Comparison of ENCODE assay signal across 8 cellular contexts in the genomic region with DNA sequence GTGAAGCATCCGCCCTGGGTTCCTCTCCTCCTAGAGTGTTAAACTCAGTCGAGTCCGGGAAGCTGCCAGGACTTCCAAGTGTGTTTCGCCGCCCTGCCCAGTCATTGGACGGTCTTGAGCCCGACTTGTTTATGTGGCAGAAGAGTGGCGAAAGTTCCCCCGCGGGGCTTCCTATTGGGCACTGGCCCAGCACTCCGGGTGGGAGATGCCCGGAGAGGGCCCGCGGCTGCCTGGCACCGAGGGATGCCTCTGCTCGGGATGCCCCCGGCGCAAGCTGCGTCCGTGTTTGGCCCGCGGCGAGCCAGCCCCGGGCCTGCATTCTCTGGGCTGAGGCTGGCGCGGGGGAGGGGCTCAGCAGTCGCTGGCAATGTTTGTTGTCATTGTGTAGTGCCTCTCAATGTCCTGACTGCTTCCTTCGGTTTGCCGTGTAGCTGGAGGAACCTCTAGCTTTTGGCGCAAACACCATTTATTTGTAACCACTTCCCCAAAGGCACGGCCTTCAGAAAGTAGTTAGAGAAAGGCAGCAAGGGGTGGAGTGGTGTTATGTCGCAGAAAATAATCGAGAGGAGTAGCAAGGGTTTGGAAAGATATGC. TPM values are rescaled to one million over a fixed set of nuclear protein-coding genes. Genes with fewer than 3 reads are reported as not detected.
DNase-seq lines count a peak whose midpoint lies in the region; ATAC-seq, FAIRE-seq and TF ChIP-seq lines count a peak whose summit lies in the region.

No MANE protein-coding gene starts in this region.

- peak overlapping the region; percentile 66 for H3K4me3 ChIP-seq in A673 (ENCODE audit: low read depth, low read length, poor library complexity, severe bottlenecking)
- H3K4me3 ChIP-seq in PC-9 = peak overlapping the region; percentile 83
- H3K4me3 ChIP-seq in brain microvascular endothelial cell (ENCODE audit: low read depth, low read length) = peak overlapping the region; percentile 86
- H3K4me3 ChIP-seq in prostate gland = peak overlapping the region; percentile 59 to 78

- H3K4me1 ChIP-seq in A673 (ENCODE audit: insufficient read depth, low read length, poor library complexity, severe bottlenecking) (no peaks in the 10 kb centered on the region), PC-9 (replicated peaks; ENCODE audit: insufficient read depth) (peaks cover 21% of the 10 kb centered on the region), prostate gland (replicated peaks) (no peaks in the 10 kb centered on the region)

- peak overlapping the region; percentile 50 for H3K27ac ChIP-seq in A673 (ENCODE audit: low read depth, low read length, poor library complexity, severe bottlenecking)
- peak overlapping the region; percentile 81 for H3K27ac ChIP-seq in PC-9
- peak overlapping the region; percentile 74 for H3K27ac ChIP-seq in brain microvascular endothelial cell
- H3K27ac ChIP-seq in prostate gland = peak overlapping the region; percentile 91 to 93

- peaks cover 23% of the 10 kb centered on the region for H3F3A ChIP-seq in PC-9 (ENCODE audit: insufficient read depth, low read depth)

- peak; percentile 42 for DNase-seq in A673 (ENCODE audit: low spot score)
- DNase-seq in GM12892 (ENCODE audit: insufficient read length) = peak; percentile 28
- peak; percentile 71 to 79 for DNase-seq in PC-9
- DNase-seq in brain microvascular endothelial cell = peak; percentile 68
- DNase-seq in iPS DF 19.7 (ENCODE audit: low read depth, low spot score) = peak; percentile 28
- DNase-seq in prostate gland (ENCODE audit: low spot score) = peak; percentile 76
- DNase-seq in T-helper 9 cell = no peak

- intact Hi-C loops in A673 (cut with micrococcal nuclease; ENCODE audit: unreplicated experiment) (no loop called here), PC-9 (cut with micrococcal nuclease; ENCODE audit: unreplicated experiment) (loop anchor here (2.0 to 10.0 kb wide), 4 partner anchors 249 to 595 kb away; a partner anchor contains a TSS), prostate gland (cut with DNase I) (loop anchor here (2.0 kb wide), 1 partner anchor 89 kb away; a partner anchor contains a TSS)

- H3K9me3 ChIP-seq in A673 (ENCODE audit: low read depth, low read length, poor library complexity, severe bottlenecking) = no peaks in the 10 kb centered on the region
- H3K9me3 ChIP-seq in PC-9 (ENCODE audit: insufficient read depth, low read depth) = no peaks in the 10 kb centered on the region
- H3K9me3 ChIP-seq in prostate gland = no peaks in the 10 kb centered on the region

- peaks cover 29% of the 10 kb centered on the region for H3K79me2 ChIP-seq in PC-9 (ENCODE audit: low read depth)

- peak; percentile 36 for ATAC-seq in HG03066 (IDR thresholded peaks at IDR 0.05; ENCODE audit: low read depth, unreplicated experiment)

- H3K27me3 ChIP-seq in A673 (replicated peaks; ENCODE audit: insufficient read depth, low read depth, low read length, poor library complexity) (no peaks in the 10 kb centered on the region), PC-9 (ENCODE audit: insufficient read depth, low read depth) (no peaks in the 10 kb centered on the region), brain microvascular endothelial cell (replicated peaks) (no peaks in the 10 kb centered on the region), prostate gland (replicated peaks; ENCODE audit: insufficient read depth) (no peaks in the 10 kb centered on the region)

- no peaks in the 10 kb centered on the region for H3K9me2 ChIP-seq in PC-9 (ENCODE audit: insufficient read depth)

- H3K4me2 ChIP-seq in PC-9 = peak overlapping the region; percentile 84

- H2AFZ ChIP-seq in PC-9 = peak overlapping the region; percentile 92

- TF ChIP-seq CTCF in A673 (conservative IDR thresholded peaks at IDR 0.05; ENCODE audit: low read depth, low read length) = no peak
- no peak for TF ChIP-seq CTCF in PC-9 (conservative IDR thresholded peaks at IDR 0.05)
- no peak for TF ChIP-seq CTCF in brain microvascular endothelial cell (IDR thresholded peaks at IDR 0.05; ENCODE audit: low read depth, low read length, missing control alignments)
- no peak for TF ChIP-seq CTCF in prostate gland (IDR thresholded peaks at IDR 0.05)

- under 1% methylated on average over 29 of the region's 33 CpGs for WGBS in prostate gland

- H3K36me3 ChIP-seq in A673 (ENCODE audit: insufficient read depth, low read length, poor library complexity, severe bottlenecking) = no peaks in the 10 kb centered on the region
- H3K36me3 ChIP-seq in PC-9 (ENCODE audit: low read depth) = no peaks in the 10 kb centered on the region
- no peaks in the 10 kb centered on the region for H3K36me3 ChIP-seq in brain microvascular endothelial cell (replicated peaks)
- H3K36me3 ChIP-seq in prostate gland = no peaks in the 10 kb centered on the region

- FAIRE-seq in GM12892 (lab: Jason Lieb, UNC) = peak; percentile 40

- BruUV-seq in A673 (replicated peaks; lab: Mats Ljungman, UMichigan) = no TSS peak
- BruUV-seq in PC-9 (replicated peaks; lab: Mats Ljungman, UMichigan) = TSS peak; percentile 36

- no peaks in the 10 kb centered on the region for H4K20me1 ChIP-seq in PC-9 (ENCODE audit: insufficient read depth)

- POLR2A ChIA-PET in A673 (lab: Charles Lee; ENCODE audit: low non-redundant PET) (no interaction called here), PC-9 (lab: Charles Lee; ENCODE audit: unreplicated experiment) (no interaction called here)

- CTCF ChIA-PET in A673 (lab: Charles Lee) = no interaction called here
- CTCF ChIA-PET in PC-9 (lab: Charles Lee) = no interaction called here

- peak; percentile 31; the same call in 1 of the 2 replicates for TF ChIP-seq POLR2A in GM12892 (IDR thresholded peaks at IDR 0.05; ENCODE audit: low read depth, low read length)
- peak; percentile 23 for TF ChIP-seq POLR2A in prostate gland (IDR thresholded peaks at IDR 0.05)

- in situ Hi-C loops in brain microvascular endothelial cell (cut with HindIII; ENCODE audit: low pct_ligation_motif_present, low sequenced_read_pairs) = no loop called here

RNA-seq across cellular contexts. Expression of a gene that starts 1.2 kb away (rescaled TPM):
- total RNA-seq in A673 (2021) (7.3 and 8.5 TPM in 2 replicates), PC-9 (2021) (125 and 132 TPM in 2 replicates), prostate gland (100 to 1,000 TPM in 1 of 2 donors, 10 to 100 TPM in 1; 67.9 to 130 TPM)
- 33.9 TPM for polyA plus RNA-seq in GM12892 (2012; ENCODE audit: missing spikeins)
